Comparison of ENCODE assay signal across 8 cellular contexts in genomic region chr1:145962157-145963102, GRCh38. TPM values are rescaled to one million over a fixed set of nuclear protein-coding genes. Genes with fewer than 3 reads are reported as not detected.
A peak's percentile ranks its signal among the peaks of the same experiment; 100 is the strongest.
DNase-seq lines count a peak whose midpoint lies in the region; ATAC-seq and TF ChIP-seq lines count a peak whose summit lies in the region.

No MANE protein-coding gene starts in this region.

- no peaks in the 10 kb centered on the region for H3K27me3 Mint-ChIP-seq in activated CD8-positive, alpha-beta T cell treated with anti-CD3 and anti-CD28 coated beads for 36 hours
- H3K27me3 Mint-ChIP-seq in natural killer cell (ENCODE audit: low read depth in 2 of 2): no peaks in the 10 kb centered on the region

- CTCF ChIA-PET in AG04449 (lab: Yijun Ruan, JAX): interaction anchor here (1.8 to 8.5 kb wide), 3 partner anchors 15 to 53 kb away, joined by 6 to 130 read pairs (median 8); partner anchors contain the start of gene ITGA10
- CTCF ChIA-PET in activated CD8-positive, alpha-beta T cell treated with anti-CD3 and anti-CD28 coated beads for 36 hours (lab: Charles Lee): interaction anchor here (1.0 to 8.9 kb wide), 5 partner anchors 16 to 117 kb away, joined by 4 to 93 read pairs (median 5); partner anchors contain the start of genes NUDT17, PIAS3 and RBM8A

- H3K4me3 Mint-ChIP-seq in activated CD8-positive, alpha-beta T cell treated with anti-CD3 and anti-CD28 coated beads for 36 hours: peak overlapping the region; percentile 92
- H3K4me3 Mint-ChIP-seq in natural killer cell: peak overlapping the region; percentile 94

- no peaks in the 10 kb centered on the region for H3K27me3 ChIP-seq in HL-60 (ENCODE audit: insufficient read depth, poor library complexity, severe bottlenecking)

- peaks cover 39% of the 10 kb centered on the region for H3K4me1 Mint-ChIP-seq in activated CD8-positive, alpha-beta T cell treated with anti-CD3 and anti-CD28 coated beads for 36 hours (ENCODE audit: low read depth)
- peaks cover 70% of the 10 kb centered on the region in 2 donors for H3K4me1 Mint-ChIP-seq in natural killer cell

- no peak for ATAC-seq in activated CD8-positive, alpha-beta T cell treated with anti-CD3 and anti-CD28 coated beads for 36 hours
- ATAC-seq in natural killer cell: no peak
- ATAC-seq in GM18502 (IDR thresholded peaks at IDR 0.05; ENCODE audit: poor library complexity, unreplicated experiment): no peak

- DNase-seq in AG04449 (ENCODE audit: low read depth, low spot score) (no peak), HL-60 (ENCODE audit: low read depth in 1 of 2, low spot score in 1 of 2) (no peak), epithelial cell of proximal tubule (ENCODE audit: low read depth) (no peak), natural killer cell (peak; percentile 25), HT-29 (ENCODE audit: low spot score) (no peak)
- DNase-seq in activated CD8-positive, alpha-beta T cell treated with anti-CD3 and anti-CD28 coated beads for 36 hours: peak; percentile 66

- intact Hi-C loops in activated CD8-positive, alpha-beta T cell treated with anti-CD3 and anti-CD28 coated beads for 36 hours (cut with micrococcal nuclease): loop anchor here (5.0 kb wide), 1 partner anchor 35 kb away; the partner anchor contains the start of gene RBM8A
- intact Hi-C loops in natural killer cell (cut with micrococcal nuclease): loop anchor here (5.0 kb wide), 3 partner anchors 35 to 115 kb away; partner anchors contain the start of genes NUDT17 and TXNIP

- H3K4me1 ChIP-seq in urinary bladder (ENCODE audit: insufficient read depth): peaks cover 1% of the 10 kb centered on the region

- peaks cover 2% of the 10 kb centered on the region for H3K9me3 Mint-ChIP-seq in activated CD8-positive, alpha-beta T cell treated with anti-CD3 and anti-CD28 coated beads for 36 hours
- H3K9me3 Mint-ChIP-seq in natural killer cell: no peaks in the 10 kb centered on the region

- WGBS in urinary bladder: 3% methylated on average over 33 of the region's 36 CpGs

- peak overlapping the region; percentile 91 for H3K27ac Mint-ChIP-seq in activated CD8-positive, alpha-beta T cell treated with anti-CD3 and anti-CD28 coated beads for 36 hours
- H3K27ac Mint-ChIP-seq in natural killer cell: peak overlapping the region; percentile 87 to 95

- POLR2A ChIA-PET in AG04449 (lab: Yijun Ruan, JAX): interaction anchor here (0.5 to 2.4 kb wide), 4 partner anchors 31 to 104 kb away, joined by 3 to 18 read pairs (median 6); partner anchors contain the start of genes PIAS3 and TXNIP
- POLR2A ChIA-PET in activated CD8-positive, alpha-beta T cell treated with anti-CD3 and anti-CD28 coated beads for 36 hours (lab: Charles Lee): interaction anchor here (0.7 to 12.8 kb wide), 20 partner anchors 10 to 170 kb away, joined by 3 to 160 read pairs (median 4); partner anchors contain the start of genes NUDT17, PEX11B, RBM8A and TXNIP

- H3K36me3 Mint-ChIP-seq in activated CD8-positive, alpha-beta T cell treated with anti-CD3 and anti-CD28 coated beads for 36 hours (ENCODE audit: low read depth): peaks cover 23% of the 10 kb centered on the region
- peaks cover 2% of the 10 kb centered on the region for H3K36me3 Mint-ChIP-seq in natural killer cell

- peak overlapping the region; percentile 66 for H3K4me3 ChIP-seq in AG04449 (ENCODE audit: low read depth, low read length)
- peak overlapping the region; percentile 46 for H3K4me3 ChIP-seq in HL-60 (replicated peaks; ENCODE audit: insufficient read depth, low read length)
- peak overlapping the region; percentile 78 for H3K4me3 ChIP-seq in epithelial cell of proximal tubule (ENCODE audit: low read depth, low read length)
- peak overlapping the region; percentile 50 for H3K4me3 ChIP-seq in urinary bladder (ENCODE audit: low read depth, low read length)

- H3K27ac ChIP-seq in HL-60 (replicated peaks) (no peak overlapping the region), urinary bladder (ENCODE audit: low read depth) (peak overlapping the region; percentile 28)

- TF ChIP-seq CTCF in AG04449 (IDR thresholded peaks at IDR 0.05; ENCODE audit: insufficient read depth, low read length, missing control alignments): no peak
- no peak for TF ChIP-seq CTCF in HL-60 (IDR thresholded peaks at IDR 0.05; ENCODE audit: insufficient read depth, low read length)
- TF ChIP-seq CTCF in activated CD8-positive, alpha-beta T cell treated with anti-CD3 and anti-CD28 coated beads for 36 hours (IDR thresholded peaks at IDR 0.05): no peak
- no peak for TF ChIP-seq CTCF in epithelial cell of proximal tubule (conservative IDR thresholded peaks at IDR 0.05; ENCODE audit: low read depth, low read length)
- TF ChIP-seq CTCF in natural killer cell (IDR thresholded peaks at IDR 0.05): no peak

- H3K36me3 ChIP-seq in urinary bladder (ENCODE audit: insufficient read depth): no peaks in the 10 kb centered on the region

RNA-seq across cellular contexts. Expression of gene ANKRD34A, which starts 1.9 kb away (rescaled TPM):
- 1 to 10 TPM; 6.6 to 7.7 TPM for total RNA-seq in activated CD8-positive, alpha-beta T cell treated with anti-CD3 and anti-CD28 coated beads for 36 hours
- total RNA-seq in epithelial cell of proximal tubule: 0.06 and 0.14 TPM in 2 replicates
- total RNA-seq in natural killer cell: 1 to 10 TPM; 1.4 to 1.9 (median 1.4) TPM
- total RNA-seq in urinary bladder: 0.21 TPM
- polyA plus RNA-seq in urinary bladder: 1.4 TPM
- 0.20 and 1.9 TPM in 2 replicates for total RNA-seq in HT-29 (2014; rRNA removed; shearing (Covaris generic))

RNA-seq across cellular contexts. Expression of gene POLR3GL, which starts 2.1 kb away (rescaled TPM):
- 10 to 100 TPM; 22.3 to 23.3 TPM for total RNA-seq in activated CD8-positive, alpha-beta T cell treated with anti-CD3 and anti-CD28 coated beads for 36 hours
- total RNA-seq in epithelial cell of proximal tubule (15.6 and 16.1 TPM in 2 replicates), natural killer cell (10 to 100 TPM; 34.9 to 37.5 (median 37.4) TPM), urinary bladder (16.5 TPM)
- 46.6 TPM for polyA plus RNA-seq in urinary bladder
- 7.1 and 7.4 TPM in 2 replicates for total RNA-seq in HT-29 (2014; rRNA removed; shearing (Covaris generic))

RNA-seq across cellular contexts. Expression of gene LIX1L, which starts 4.6 kb away (rescaled TPM):
- total RNA-seq in activated CD8-positive, alpha-beta T cell treated with anti-CD3 and anti-CD28 coated beads for 36 hours: 10 to 100 TPM; 41.5 to 43.6 TPM
- 22.3 and 32.5 TPM in 2 replicates for total RNA-seq in epithelial cell of proximal tubule
- total RNA-seq in natural killer cell: 10 to 100 TPM; 33.4 to 41.3 (median 38.2) TPM
- total RNA-seq in urinary bladder: 29.6 TPM
- 25.6 TPM for polyA plus RNA-seq in urinary bladder
- 2.5 and 3.0 TPM in 2 replicates for total RNA-seq in HT-29 (2014; rRNA removed; shearing (Covaris generic))

RNA-seq across cellular contexts. Expression of gene TXNIP, which starts 33.9 kb away (rescaled TPM):
- 100 to 1,000 TPM; 130 to 134 TPM for total RNA-seq in activated CD8-positive, alpha-beta T cell treated with anti-CD3 and anti-CD28 coated beads for 36 hours
- total RNA-seq in epithelial cell of proximal tubule: 22.1 and 198 TPM in 2 replicates
- 1,000 to 10,000 TPM in 2 of 3 donors, 100 to 1,000 TPM in 1; 984 to 1,724 (median 1,422) TPM for total RNA-seq in natural killer cell
- total RNA-seq in urinary bladder: 920 TPM
- polyA plus RNA-seq in urinary bladder: 1,029 TPM
- 30.1 and 46.6 TPM in 2 replicates for total RNA-seq in HT-29 (2014; rRNA removed; shearing (Covaris generic))

RNA-seq across cellular contexts. Expression of gene RBM8A, which starts 35.1 kb away (rescaled TPM):
- 100 to 1,000 TPM; 261 to 269 TPM for total RNA-seq in activated CD8-positive, alpha-beta T cell treated with anti-CD3 and anti-CD28 coated beads for 36 hours
- total RNA-seq in epithelial cell of proximal tubule: 228 and 360 TPM in 2 replicates
- 100 to 1,000 TPM; 172 to 204 (median 200) TPM for total RNA-seq in natural killer cell
- 51.3 TPM for total RNA-seq in urinary bladder
- 107 TPM for polyA plus RNA-seq in urinary bladder
- total RNA-seq in HT-29 (2014; rRNA removed; shearing (Covaris generic)): 88.3 and 93.5 TPM in 2 replicates

Comparison
In these comparisons a context has a peak if more than half of its experiments do, and no peak if none do; other contexts are left out.
1. DNase-seq: peak in activated CD8-positive, alpha-beta T cell treated with anti-CD3 and anti-CD28 coated beads for 36 hours (single experiment) and natural killer cell (single experiment); none in AG04449 (single experiment), HL-60 (0 of 2), epithelial cell of proximal tubule (single experiment) and HT-29 (single experiment).
2. Peak in every context shown above with its lines, with median percentiles within 50 percentile points of each other: H3K4me3 ChIP-seq.